1 cellular context compared by ENCODE assay signal in genomic region chr19:47711652-47712239, GRCh38.
TF ChIP-seq lines count a peak whose summit lies in the region.

No MANE protein-coding gene starts in this region.

TF ChIP-seq in HepG2, 621 proteins besides CTCF, POLR2A, EP300 and RAD21:
- TF ChIP-seq HBP1 (CRISPR knock-in tag; IDR thresholded peaks at IDR 0.05; ENCODE audit: low read depth): no peak
- TF ChIP-seq ZSCAN9 (CRISPR knock-in tag; IDR thresholded peaks at IDR 0.05; ENCODE audit: borderline replicate concordance): peak; percentile 100
- TF ChIP-seq KLF11 (CRISPR knock-in tag; IDR thresholded peaks at IDR 0.05): no peak
- TF ChIP-seq ZNF24 (IDR thresholded peaks at IDR 0.05): peak; percentile 89
- 0 out of 2 replicates have a peak, but pooled peaks have one; percentile 58 for TF ChIP-seq ZNF446 (CRISPR knock-in tag; IDR thresholded peaks at IDR 0.05)
- TF ChIP-seq KDM4B (CRISPR knock-in tag; IDR thresholded peaks at IDR 0.05): no peak
- no peak for TF ChIP-seq MTA3 (CRISPR knock-in tag; IDR thresholded peaks at IDR 0.05)
- peak; percentile 97 for TF ChIP-seq ZNF7 (CRISPR knock-in tag; IDR thresholded peaks at IDR 0.05)
- peak; percentile 53; the same call in 1 of the 2 replicates for TF ChIP-seq ZMYM3 (CRISPR knock-in tag; IDR thresholded peaks at IDR 0.05)
- TF ChIP-seq ZFP36 (IDR thresholded peaks at IDR 0.05; ENCODE audit: borderline replicate concordance, low read depth, low read length, partially characterized antibody): peak; percentile 82
